9 cellular contexts compared by ENCODE assay signal in the genomic region with DNA sequence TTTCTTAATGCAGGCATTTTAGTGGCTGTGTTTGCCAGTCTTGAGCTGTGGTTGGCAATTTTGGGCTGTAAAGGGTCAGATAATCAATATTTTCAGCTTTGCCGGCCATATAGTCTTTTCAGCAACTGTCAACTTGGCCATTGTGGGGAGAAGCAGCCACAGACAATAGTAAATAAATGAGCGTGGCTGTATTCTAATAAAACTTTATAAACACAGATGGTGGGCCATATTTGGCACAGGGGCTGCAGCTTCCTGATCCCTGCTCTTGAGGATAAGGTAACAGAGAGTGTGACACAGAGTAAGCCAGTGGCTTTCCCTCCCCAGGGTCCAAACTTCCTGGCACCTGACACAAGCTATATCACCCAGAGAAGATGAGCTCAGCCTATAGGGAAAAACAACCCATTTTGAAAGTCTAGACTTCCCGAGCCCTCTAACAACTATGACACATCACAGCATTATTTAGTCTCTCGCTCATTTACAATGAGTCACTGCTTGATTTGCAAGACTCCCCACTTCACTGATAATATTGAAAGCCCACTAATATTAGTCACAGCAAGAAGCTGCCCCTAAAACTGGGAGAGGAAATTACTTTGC.
DNase-seq lines count a peak whose midpoint lies in the region; ATAC-seq and TF ChIP-seq lines count a peak whose summit lies in the region.
"Had no signal": no experiment of that assay in that cellular context is flagged by ENCODE, and none has a peak within 500 bp of the region (broad histone marks: within the 10 kb centered on the region; RNA-seq: fewer than 3 reads in every experiment).

No MANE protein-coding gene starts in this region.

- peak; percentile 54 for ATAC-seq in GM21576 (IDR thresholded peaks at IDR 0.05; ENCODE audit: unreplicated experiment)
- no peak for ATAC-seq in aorta (ENCODE audit: low FRiP score)
- ATAC-seq in gastrocnemius medialis = no peak
- ATAC-seq in GM21737 (IDR thresholded peaks at IDR 0.05; ENCODE audit: unreplicated experiment) = no peak
- no peak for ATAC-seq in HG02642 (IDR thresholded peaks at IDR 0.05; ENCODE audit: poor library complexity, unreplicated experiment)

- peak; percentile 28 for DNase-seq in Calu3
- peak; percentile 89 for DNase-seq in NCI-H226
- DNase-seq in foreskin fibroblast = peak; percentile 4 to 13
- DNase-seq in aorta = no peak
- DNase-seq in gastrocnemius medialis = no peak
- DNase-seq: NCI-H510A treated with DMSO at 0.1 percent for 48 hours had no signal

- H3K4me3 ChIP-seq in foreskin fibroblast (ENCODE audit: low read depth in 1 of 2, low read length in 2 of 2) (no peak overlapping the region), aorta (ENCODE audit: low read length in 2 of 2) (no peak overlapping the region), gastrocnemius medialis (no peak overlapping the region)

- CTCF ChIA-PET in Calu3 (lab: Charles Lee) = interaction anchor here (0.5 to 0.7 kb wide), 2 partner anchors 1424 to 1581 kb away, joined by 5 to 6 read pairs; no protein-coding TSS in a partner anchor

- no TSS peak for BruUV-seq in Calu3 (replicated peaks; lab: Mats Ljungman, UMichigan)

- no peaks in the 10 kb centered on the region for H3K4me1 ChIP-seq in aorta (ENCODE audit: control insufficient read depth in 1 of 2, insufficient read depth in 2 of 2, low read length in 2 of 2)
- no peaks in the 10 kb centered on the region for H3K4me1 ChIP-seq in gastrocnemius medialis

- H3K36me3 Mint-ChIP-seq in Calu3 (ENCODE audit: insufficient read depth, unreplicated experiment) = no peaks in the 10 kb centered on the region

- H3K9me3 ChIP-seq in aorta (ENCODE audit: control insufficient read depth, low read length) = peaks cover 1% of the 10 kb centered on the region
- no peaks in the 10 kb centered on the region for H3K9me3 ChIP-seq in gastrocnemius medialis

- TF ChIP-seq POLR2A in gastrocnemius medialis (IDR thresholded peaks at IDR 0.05) = no peak

- H3K27me3 Mint-ChIP-seq in Calu3 (ENCODE audit: unreplicated experiment) = no peaks in the 10 kb centered on the region

- WGBS in aorta, 2 donors = 61 to 62% methylated on average over 4 of the region's 4 CpGs

- peaks cover 0 to 2% of the 10 kb centered on the region in 2 donors for H3K27me3 ChIP-seq in aorta (ENCODE audit: control insufficient read depth in 1 of 2, insufficient read depth in 2 of 2, low read length in 1 of 2)
- H3K27me3 ChIP-seq in gastrocnemius medialis = no peaks in the 10 kb centered on the region

- H3K4me3 Mint-ChIP-seq in Calu3 (ENCODE audit: low read depth, unreplicated experiment) = peak overlapping the region; percentile 15

- H3K27ac ChIP-seq in aorta (ENCODE audit: low read depth in 1 of 2, low read length in 2 of 2) = no peak overlapping the region
- H3K27ac ChIP-seq in gastrocnemius medialis = no peak overlapping the region

- TF ChIP-seq CTCF in Calu3 (IDR thresholded peaks at IDR 0.05; ENCODE audit: unreplicated experiment) (no peak), foreskin fibroblast (IDR thresholded peaks at IDR 0.05; ENCODE audit: low read depth, low read length) (no peak), gastrocnemius medialis (IDR thresholded peaks at IDR 0.05 in 4 of 5, conservative IDR thresholded peaks at IDR 0.05 in 1 of 5) (no peak)

- in situ Hi-C loops in gastrocnemius medialis (cut with MboI; ENCODE audit: low sequenced_read_pairs in 4 of 4) = no loop called here

- H3K27ac Mint-ChIP-seq in Calu3 (ENCODE audit: unreplicated experiment) = peak overlapping the region; percentile 54

- H3K4me1 Mint-ChIP-seq in Calu3 (ENCODE audit: low read depth, unreplicated experiment) = peaks cover 15% of the 10 kb centered on the region

- intact Hi-C loops in Calu3 (cut with micrococcal nuclease; ENCODE audit: unreplicated experiment) = no loop called here
- intact Hi-C loops in aorta (cut with DNase I) = no loop called here
- intact Hi-C loops in gastrocnemius medialis (cut with DNase I; ENCODE audit: low total_unique reads) = no loop called here

- H3K36me3 ChIP-seq in aorta (ENCODE audit: control insufficient read depth in 1 of 2, insufficient read depth in 2 of 2, low read length in 1 of 2) (no peaks in the 10 kb centered on the region), gastrocnemius medialis (no peaks in the 10 kb centered on the region)

- H3K9me3 Mint-ChIP-seq in Calu3 (ENCODE audit: low read depth, unreplicated experiment) = no peaks in the 10 kb centered on the region

Comparison
In these comparisons a context has a peak if more than half of its experiments do, and no peak if none do; other contexts are left out.
1. DNase-seq: peak in Calu3 (single experiment), NCI-H226 (single experiment) and foreskin fibroblast (2 of 2); none in aorta (0 of 2) and gastrocnemius medialis (0 of 2).